Comparison of ENCODE assay signal across 21 cellular contexts in genomic region chr7:18535811-18536413, GRCh38. TPM values are rescaled to one million over a fixed set of nuclear protein-coding genes. Genes with fewer than 3 reads are reported as not detected.
DNase-seq lines count a peak whose midpoint lies in the region; ATAC-seq, FAIRE-seq and TF ChIP-seq lines count a peak whose summit lies in the region.
"Had no signal": no experiment of that assay in that cellular context is flagged by ENCODE, and none has a peak within 500 bp of the region (broad histone marks: within the 10 kb centered on the region; RNA-seq: fewer than 3 reads in every experiment).

No MANE protein-coding gene starts in this region.

- H3K4ac ChIP-seq in H1 (replicated peaks; ENCODE audit: insufficient read length, low read depth, low read length) = no peak overlapping the region

- ATAC-seq in gastrocnemius medialis = peak; percentile 94 to 95
- no peak for ATAC-seq in HG02885 (IDR thresholded peaks at IDR 0.05; ENCODE audit: poor library complexity, unreplicated experiment)
- ATAC-seq: activated CD8-positive, alpha-beta memory T cell treated with anti-CD3 and anti-CD28 coated beads, Interleukin-2, amount 10 ng/mL, durations not matched to agents 7 days and 5 days; gastroesophageal sphincter; natural killer cell treated with Interleukin-12 subunit alpha and Interleukin-12 subunit beta and Interleukin-15 and Interleukin-18, amount 100 ng/mL, for 72 hours; sciatic nerve; stimulated activated naive CD8-positive, alpha-beta T cell treated with anti-CD3 and anti-CD28 coated beads, Interleukin-15, Interleukin-2, amounts not matched to agents 100 U/mL and 50 U/mL, for 24 hours had no signal

- H3K36me3 ChIP-seq in HUES48 (ENCODE audit: control insufficient read depth, insufficient read depth, low read length) (no peaks in the 10 kb centered on the region), H1 (ENCODE audit: control insufficient read depth in 2 of 4, insufficient read depth in 4 of 4, low read length in 3 of 4) (no peaks in the 10 kb centered on the region), gastrocnemius medialis (no peaks in the 10 kb centered on the region), BE2C (no peaks in the 10 kb centered on the region)
- H3K36me3 ChIP-seq: esophagus muscularis mucosa, gastroesophageal sphincter, thyroid gland had no signal

- no peak overlapping the region for H2AK5ac ChIP-seq in H1 (ENCODE audit: low read depth, low read length)

- CTCF ChIA-PET in H1 (lab: Charles Lee; ENCODE audit: partially characterized antibody) = interaction anchor here (0.6 to 2.3 kb wide), 5 partner anchors 8 to 586 kb away, joined by 3 to 6 read pairs (median 3); no protein-coding TSS in a partner anchor

- intact Hi-C loops in gastrocnemius medialis (cut with DNase I; ENCODE audit: low total_unique reads) = loop anchor here (5.0 kb wide), 1 partner anchor 39 kb away; the partner anchor contains the start of gene HDAC9

- no peak overlapping the region for H3K56ac ChIP-seq in H1 (replicated peaks; ENCODE audit: insufficient read length, low read depth, low read length)

- H3K79me2 ChIP-seq in H1 (ENCODE audit: control insufficient read depth in 1 of 2, insufficient read depth in 2 of 2, low read length in 2 of 2) = no peaks in the 10 kb centered on the region

- H3K9me3 ChIP-seq in HUES48 (ENCODE audit: control insufficient read depth, insufficient read depth, low read length) (no peaks in the 10 kb centered on the region), H1 (ENCODE audit: insufficient read depth in 2 of 2, low read depth in 1 of 2, low read length in 1 of 2) (no peaks in the 10 kb centered on the region), gastrocnemius medialis (no peaks in the 10 kb centered on the region), BE2C (no peaks in the 10 kb centered on the region)
- H3K9me3 ChIP-seq: esophagus muscularis mucosa, gastroesophageal sphincter, thyroid gland had no signal

- peak overlapping the region; percentile 20 to 31; a peak in 1 of 4 replicates for H3K4me2 ChIP-seq in H1 (ENCODE audit: insufficient read depth in 1 of 2, low read depth in 2 of 2, low read length in 2 of 2)

- H4K91ac ChIP-seq in H1 (replicated peaks; ENCODE audit: insufficient read length, low read length) = no peak overlapping the region

- in situ Hi-C loops in gastrocnemius medialis (cut with MboI; ENCODE audit: low sequenced_read_pairs in 4 of 4) = no loop called here

- 66% methylated on average over 2 of the region's 2 CpGs; no CpG with 5 or more reads in 1 of the 2 experiments for WGBS in H1 (ENCODE audit: extremely low coverage in 1 of 2, insufficient coverage in 1 of 2, insufficient read length in 1 of 2, insufficient replicate concordance in 2 of 2, low coverage in 1 of 2, low lambda C conversion rate in 2 of 2, missing lambda C conversion rate in 1 of 2), 2 experiments

- H3K27ac ChIP-seq in HUES48 (ENCODE audit: low read depth, low read length) = peak overlapping the region; percentile 6
- no peak overlapping the region for H3K27ac ChIP-seq in H1 (ENCODE audit: low read depth, low read length)
- peak overlapping the region; percentile 56 to 69 (median 66) for H3K27ac ChIP-seq in gastrocnemius medialis
- H3K27ac ChIP-seq: esophagus muscularis mucosa, gastroesophageal sphincter, thyroid gland had no signal

- DNase-seq in DMS53 treated with DMSO at 0.1 percent for 48 hours (lab: John Stamatoyannopoulos, UW; ENCODE audit: unreplicated experiment) (peak; percentile 58), H1 (ENCODE audit: low read depth in 1 of 2, low spot score in 2 of 2) (no peak), gastrocnemius medialis (peak; percentile 13 to 63), NCI-H2171 treated with DMSO at 0.1 percent for 48 hours (lab: John Stamatoyannopoulos, UW) (no peak), BE2C (no peak)
- DNase-seq: activated CD4-positive, alpha-beta T cell treated with anti-CD3 and anti-CD28 coated beads for 4 hours; activated CD8-positive, alpha-beta memory T cell treated with anti-CD3 and anti-CD28 coated beads, Interleukin-2, amount 10 ng/mL, durations not matched to agents 7 days and 5 days; activated naive CD8-positive, alpha-beta T cell treated with anti-CD3 and anti-CD28 coated beads, Interleukin-2, amount 10 ng/mL, durations not matched to agents 7 days and 5 days; CD8-positive, alpha-beta memory T cell; effector memory CD4-positive, alpha-beta T cell; NCI-H1092; NCI-H510A treated with DMSO at 0.1 percent for 48 hours; stimulated activated CD4-positive, alpha-beta T cell treated with anti-CD3 and anti-CD28 coated beads, Interleukin-2, amount 100 ng/mL, for 24 hours; stimulated activated naive CD8-positive, alpha-beta T cell treated with anti-CD3 and anti-CD28 coated beads, Interleukin-15, Interleukin-2, amounts not matched to agents 100 U/mL and 50 U/mL, for 24 hours; thyroid gland had no signal

- H2BK15ac ChIP-seq in H1 (ENCODE audit: low read length) = no peak overlapping the region

- H3K79me1 ChIP-seq in H1 (ENCODE audit: low read depth, low read length) = no peaks in the 10 kb centered on the region; the same call in 1 of the 2 replicates

- no peak for TF ChIP-seq RAD21 in H1 (IDR thresholded peaks at IDR 0.05 in 1 of 2, conservative IDR thresholded peaks at IDR 0.05 in 1 of 2; ENCODE audit: low read depth in 2 of 2, low read length in 2 of 2)

- POLR2A ChIA-PET in H1 (lab: Charles Lee; ENCODE audit: partially characterized antibody) = interaction anchor here (0.9 kb wide), 1 partner anchor 40 kb away, joined by 4 read pairs; the partner anchor contains the start of gene HDAC9

- TF ChIP-seq POLR2A in H1 (IDR thresholded peaks at IDR 0.05; ENCODE audit: control extremely low read depth in 1 of 2, low read depth in 2 of 2, low read length in 2 of 2) = no peak
- TF ChIP-seq POLR2A in gastrocnemius medialis (IDR thresholded peaks at IDR 0.05) = no peak

- no peak overlapping the region for H3K14ac ChIP-seq in H1 (ENCODE audit: insufficient read length)

- H3K9ac ChIP-seq in HUES48 (ENCODE audit: low read depth, low read length) (no peak overlapping the region), H1 (replicated peaks in 1 of 4; ENCODE audit: extremely low read depth in 1 of 4, low read depth in 3 of 4, low read length in 3 of 4) (no peak overlapping the region)

- FAIRE-seq in H1 (lab: Jason Lieb, UNC) = no peak

- H2BK20ac ChIP-seq in H1 (ENCODE audit: low read length) = no peak overlapping the region

- H2AFZ ChIP-seq in H1 (ENCODE audit: low read length) = no peak overlapping the region

- H4K5ac ChIP-seq in H1 (ENCODE audit: insufficient read length, low read depth, low read length) = no peak overlapping the region

- no peak overlapping the region for H2BK120ac ChIP-seq in H1 (replicated peaks; ENCODE audit: low read depth, low read length)

- H4K8ac ChIP-seq in H1 (ENCODE audit: extremely low read depth, insufficient read depth, low read length) = no peak overlapping the region

- TF ChIP-seq EP300 in H1 (IDR thresholded peaks at IDR 0.05; ENCODE audit: borderline replicate concordance in 1 of 2, low read depth in 2 of 2, low read length in 2 of 2) = no peak

- no peaks in the 10 kb centered on the region for H3K23me2 ChIP-seq in H1 (ENCODE audit: low read depth, low read length)

- TF ChIP-seq CTCF in H1 (IDR thresholded peaks at IDR 0.05; ENCODE audit: control extremely low read depth in 1 of 3, insufficient read depth in 1 of 3, low read depth in 1 of 3, low read length in 3 of 3) (no peak), gastrocnemius medialis (IDR thresholded peaks at IDR 0.05 in 4 of 5, conservative IDR thresholded peaks at IDR 0.05 in 1 of 5) (no peak), BE2C (IDR thresholded peaks at IDR 0.05; ENCODE audit: low read depth, low read length) (no peak)

- H3K23ac ChIP-seq in H1 (ENCODE audit: insufficient read length) = no peak overlapping the region

- no peak overlapping the region for H3K18ac ChIP-seq in H1 (ENCODE audit: extremely low read depth, low read length)

- H4K20me1 ChIP-seq in H1 (replicated peaks in 1 of 2; ENCODE audit: control insufficient read depth in 1 of 2, insufficient read depth in 2 of 2, low read length in 2 of 2) = no peaks in the 10 kb centered on the region

- H2BK12ac ChIP-seq in H1 (ENCODE audit: low read depth, low read length) = no peak overlapping the region

- H3K27me3 ChIP-seq in HUES48 (ENCODE audit: control insufficient read depth, insufficient read depth, low read length) (no peaks in the 10 kb centered on the region), H1 (replicated peaks in 1 of 4; ENCODE audit: control insufficient read depth in 3 of 4, extremely low read depth in 1 of 4, insufficient read depth in 3 of 4, low read length in 3 of 4) (no peaks in the 10 kb centered on the region), gastrocnemius medialis (no peaks in the 10 kb centered on the region), BE2C (no peaks in the 10 kb centered on the region)
- H3K27me3 ChIP-seq: esophagus muscularis mucosa, gastroesophageal sphincter, thyroid gland had no signal

- H3K4me3 ChIP-seq in HUES48 (ENCODE audit: low read depth, low read length) (no peak overlapping the region), H1 (ENCODE audit: extremely low read depth in 1 of 4, insufficient read depth in 2 of 4, low read depth in 3 of 4, low read length in 4 of 4) (no peak overlapping the region), gastrocnemius medialis (peak overlapping the region in 1 of 4 donors; percentile 11), BE2C (ENCODE audit: low read depth, low read length) (no peak overlapping the region)
- H3K4me3 ChIP-seq: esophagus muscularis mucosa, gastroesophageal sphincter, thyroid gland had no signal

- peaks cover 16% of the 10 kb centered on the region for H3K4me1 ChIP-seq in HUES48 (ENCODE audit: control insufficient read depth, insufficient read depth, low read length)
- peaks cover 0 to 6% (median 4%) of the 10 kb centered on the region in 4 experiments; a peak in 3 of 7 replicates for H3K4me1 ChIP-seq in H1 (replicated peaks in 1 of 4; ENCODE audit: control insufficient read depth in 3 of 4, insufficient read depth in 4 of 4, low read length in 3 of 4)
- peaks cover 39 to 42% of the 10 kb centered on the region in 2 donors for H3K4me1 ChIP-seq in gastrocnemius medialis
- peaks cover 14% of the 10 kb centered on the region for H3K4me1 ChIP-seq in BE2C

- H2BK5ac ChIP-seq in H1 (ENCODE audit: low read depth, low read length) = peak overlapping the region; percentile 55; the same call in 1 of the 2 replicates

RNA-seq across cellular contexts. Expression of gene HDAC9, which starts 40.4 kb away (rescaled TPM):
- total RNA-seq in H1 (2021; fragmentation: NEBNext Ultra II Directional; extraction: Animal tissue kit (Norgen Biotek cat#: 25700)) = 9.4 and 13.1 TPM in 2 replicates
- 7.3 and 9.5 TPM in 2 replicates for polyA plus RNA-seq in H1 (2011; rRNA removed)
- 8.0 TPM for polyA plus RNA-seq in H1 (2011; cell fraction: cytosol; rRNA removed)
- 12.8 TPM for polyA plus RNA-seq in H1 (2011; cell fraction: nucleus; rRNA removed)
- 11.9 to 19.4 TPM (median 15.9 TPM) in 4 replicates for polyA plus RNA-seq in H1 (2012, experiment 1 of 2)
- 0.62 TPM for polyA plus RNA-seq in H1 (2012, experiment 2 of 2)
- 7.7 TPM for polyA plus RNA-seq in H1 (2013, experiment 1 of 2)
- polyA plus RNA-seq in H1 (2013, experiment 2 of 2) = 7.4 TPM
- polyA minus RNA-seq in H1 (2011; rRNA and poly(A)+ RNA removed) = 54.3 and 87.6 TPM in 2 replicates
- 12.3 TPM for polyA minus RNA-seq in H1 (2011; cell fraction: cytosol; rRNA and poly(A)+ RNA removed)
- polyA minus RNA-seq in H1 (2011; cell fraction: nucleus; rRNA and poly(A)+ RNA removed) = 81.4 TPM
- total RNA-seq in gastrocnemius medialis = 10 to 100 TPM in 1 of 4 donors, 1 to 10 TPM in 3; 3.0 to 14.0 (median 5.6) TPM
- polyA plus RNA-seq in BE2C (2012; ENCODE audit: insufficient read depth, insufficient read length, low read depth) = 20.5 TPM

Comparison
In these comparisons a context has a peak if more than half of its experiments do, and no peak if none do; other contexts are left out.
1. DNase-seq: peak in DMS53 treated with DMSO at 0.1 percent for 48 hours (single experiment) and gastrocnemius medialis (2 of 2); none in H1 (0 of 2), NCI-H2171 treated with DMSO at 0.1 percent for 48 hours (single experiment) and BE2C (single experiment).